Comparison of ENCODE assay signal across 20 cellular contexts in the genomic region with DNA sequence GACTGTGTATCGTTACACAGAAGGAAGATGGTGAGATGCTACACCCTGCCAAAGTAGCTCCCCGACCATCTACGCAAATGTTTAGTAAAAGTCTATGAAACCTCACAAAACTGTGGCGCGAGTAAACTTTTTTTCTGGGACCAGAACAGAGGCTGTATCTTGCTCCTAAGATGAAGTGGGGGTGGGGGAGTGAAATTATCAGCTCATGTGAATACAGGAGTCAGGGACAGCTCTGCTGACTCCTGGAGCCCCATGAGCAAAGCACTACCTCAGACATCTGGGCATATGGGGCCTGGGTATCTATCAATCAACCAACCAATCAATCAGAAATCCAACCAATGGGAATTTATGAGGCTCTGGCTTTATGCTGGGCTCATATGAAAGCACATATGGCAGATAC.
"Had no signal": no experiment of that assay in that cellular context is flagged by ENCODE, and none has a peak within 500 bp of the region (broad histone marks: within the 10 kb centered on the region; RNA-seq: fewer than 3 reads in every experiment).

No MANE protein-coding gene starts in this region.

- H3K27ac ChIP-seq: coronary artery, pancreas, prostate gland, right lobe of liver, suprapubic skin, tibial artery had no signal

- H3K27me3 ChIP-seq: pancreas, right lobe of liver, suprapubic skin had no signal

- H3K4me3 ChIP-seq: coronary artery, lung, pancreas, prostate gland, right lobe of liver, suprapubic skin, tibial artery had no signal

- H3K4me3 Mint-ChIP-seq: immature natural killer cell; naive thymus-derived CD4-positive, alpha-beta T cell; neural crest cell; stimulated activated effector memory CD8-positive, alpha-beta T cell treated with anti-CD3 and anti-CD28 coated beads, Interleukin-12 subunit alpha, Interleukin-12 subunit beta, amount 100 ng/mL, for 72 hours had no signal

- ATAC-seq: esophagus mucosa; left cardiac atrium; left ventricle myocardium superior; naive thymus-derived CD4-positive, alpha-beta T cell; pancreas; right lobe of liver; stimulated activated effector memory CD8-positive, alpha-beta T cell treated with anti-CD3 and anti-CD28 coated beads, Interleukin-12 subunit alpha, Interleukin-12 subunit beta, amount 100 ng/mL, for 72 hours; stimulated activated naive CD8-positive, alpha-beta T cell treated with anti-CD3 and anti-CD28 coated beads, Interleukin-15, Interleukin-2, amounts not matched to agents 100 U/mL and 50 U/mL, for 24 hours had no signal

- DNase-seq: cerebellar nuclear complex; effector CD8-positive, alpha-beta T cell; immature natural killer cell; left cardiac atrium; left ventricle myocardium superior; mesenchymal stem cell; naive thymus-derived CD4-positive, alpha-beta T cell; pancreas; right lobe of liver; stimulated activated CD4-positive, alpha-beta T cell treated with anti-CD3 and anti-CD28 coated beads, Interleukin-4, amount 100 ng/mL, for 1 hour; stimulated activated CD8-positive, alpha-beta memory T cell treated with anti-CD3 and anti-CD28 coated beads, Interleukin-4, amount 100 ng/mL, for 48 hours; stimulated activated naive CD8-positive, alpha-beta T cell treated with anti-CD3 and anti-CD28 coated beads, Interleukin-15, Interleukin-2, amounts not matched to agents 100 U/mL and 50 U/mL, for 24 hours; tibial artery had no signal

- H3K9me3 Mint-ChIP-seq: stimulated activated effector memory CD8-positive, alpha-beta T cell treated with anti-CD3 and anti-CD28 coated beads, Interleukin-12 subunit alpha, Interleukin-12 subunit beta, amount 100 ng/mL, for 72 hours had no signal

- H3K36me3 Mint-ChIP-seq: stimulated activated effector memory CD8-positive, alpha-beta T cell treated with anti-CD3 and anti-CD28 coated beads, Interleukin-12 subunit alpha, Interleukin-12 subunit beta, amount 100 ng/mL, for 72 hours had no signal

- H3K27ac Mint-ChIP-seq: immature natural killer cell; naive thymus-derived CD4-positive, alpha-beta T cell; stimulated activated effector memory CD8-positive, alpha-beta T cell treated with anti-CD3 and anti-CD28 coated beads, Interleukin-12 subunit alpha, Interleukin-12 subunit beta, amount 100 ng/mL, for 72 hours had no signal

- H3K4me1 Mint-ChIP-seq: immature natural killer cell; stimulated activated effector memory CD8-positive, alpha-beta T cell treated with anti-CD3 and anti-CD28 coated beads, Interleukin-12 subunit alpha, Interleukin-12 subunit beta, amount 100 ng/mL, for 72 hours had no signal

- H3K4me1 ChIP-seq: right lobe of liver had no signal

- H3K9me3 ChIP-seq: pancreas, prostate gland, right lobe of liver, suprapubic skin, tibial artery had no signal

- H3K36me3 ChIP-seq: pancreas, prostate gland, right lobe of liver, suprapubic skin, tibial artery had no signal
